ENCODE assay signal across 1 cellular context in the genomic region with DNA sequence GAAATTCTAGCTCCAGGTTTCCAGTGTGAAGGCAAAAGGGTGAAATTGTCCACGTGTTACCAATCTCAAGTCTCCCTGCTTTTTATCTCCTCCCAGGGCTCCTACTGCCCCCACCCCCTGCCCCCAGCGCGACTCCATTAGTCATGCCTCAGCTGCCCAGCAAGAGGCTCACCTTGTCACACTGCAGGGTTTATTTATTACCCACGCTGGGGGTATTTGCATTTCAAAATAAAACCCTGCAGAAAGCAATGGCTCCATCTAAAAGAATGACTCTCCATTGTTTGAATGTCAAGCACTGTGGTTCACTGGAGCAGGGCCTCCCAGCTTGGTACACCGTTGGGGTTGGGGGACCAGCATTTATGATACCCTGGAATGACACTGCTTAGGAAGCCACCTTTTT.
A peak's percentile ranks its signal among the peaks of the same experiment; 100 is the strongest.
TF ChIP-seq lines count a peak whose summit lies in the region.

No MANE protein-coding gene starts in this region.

TF ChIP-seq in HEK293, 187 proteins besides CTCF, POLR2A, EP300 and RAD21 (continued from another document and continues in another):
- TF ChIP-seq TSHZ1 (tag by site-specific recombination; IDR thresholded peaks at IDR 0.05; ENCODE audit: borderline replicate concordance) (peak; percentile 54), ZNF621 (tag by site-specific recombination; IDR thresholded peaks at IDR 0.05) (no peak), ZNF624 (tag by site-specific recombination; IDR thresholded peaks at IDR 0.05) (no peak), ZFHX2 (tag by site-specific recombination; conservative IDR thresholded peaks at IDR 0.05) (peak; percentile 53; the same call in 1 of the 2 replicates), PRDM1 (tag by site-specific recombination; IDR thresholded peaks at IDR 0.05) (0 out of 2 replicates have a peak, but pooled peaks have one; percentile 6), SCRT2 (tag by site-specific recombination; IDR thresholded peaks at IDR 0.05) (no peak), ZFP41 (tag by site-specific recombination; IDR thresholded peaks at IDR 0.05; ENCODE audit: borderline replicate concordance) (no peak), ZFP37 (tag by site-specific recombination; IDR thresholded peaks at IDR 0.05) (no peak), ZNF354C (tag by site-specific recombination; IDR thresholded peaks at IDR 0.05; ENCODE audit: borderline replicate concordance, low read depth) (no peak), ZNF610 (tag by site-specific recombination; IDR thresholded peaks at IDR 0.05; ENCODE audit: borderline replicate concordance) (no peak), ZBTB7A (tag by site-specific recombination; IDR thresholded peaks at IDR 0.05; ENCODE audit: low read depth) (no peak), ZNF18 (tag by site-specific recombination; IDR thresholded peaks at IDR 0.05) (peak; percentile 56), ZNF132 (tag by site-specific recombination; IDR thresholded peaks at IDR 0.05; ENCODE audit: borderline replicate concordance) (no peak), HOXD13 (CRISPR knock-in tag; IDR thresholded peaks at IDR 0.05; ENCODE audit: borderline replicate concordance) (no peak), BCL11B (tag by site-specific recombination; IDR thresholded peaks at IDR 0.05; ENCODE audit: low read depth) (no peak), PATZ1 (tag by site-specific recombination; IDR thresholded peaks at IDR 0.05) (peak; percentile 83), ZNF76 (tag by site-specific recombination; IDR thresholded peaks at IDR 0.05; ENCODE audit: borderline replicate concordance, low read depth) (0 out of 2 replicates have a peak, but pooled peaks have one; percentile 14), IKZF3 (tag by site-specific recombination; IDR thresholded peaks at IDR 0.05) (peak; percentile 50; the same call in 1 of the 2 replicates), KLF9 (tag by site-specific recombination; IDR thresholded peaks at IDR 0.05; ENCODE audit: low read depth) (peak; percentile 47; the same call in 1 of the 2 replicates), GLIS1 (tag by site-specific recombination; IDR thresholded peaks at IDR 0.05) (peak; percentile 100)
- TF ChIP-seq, protein P1, sequence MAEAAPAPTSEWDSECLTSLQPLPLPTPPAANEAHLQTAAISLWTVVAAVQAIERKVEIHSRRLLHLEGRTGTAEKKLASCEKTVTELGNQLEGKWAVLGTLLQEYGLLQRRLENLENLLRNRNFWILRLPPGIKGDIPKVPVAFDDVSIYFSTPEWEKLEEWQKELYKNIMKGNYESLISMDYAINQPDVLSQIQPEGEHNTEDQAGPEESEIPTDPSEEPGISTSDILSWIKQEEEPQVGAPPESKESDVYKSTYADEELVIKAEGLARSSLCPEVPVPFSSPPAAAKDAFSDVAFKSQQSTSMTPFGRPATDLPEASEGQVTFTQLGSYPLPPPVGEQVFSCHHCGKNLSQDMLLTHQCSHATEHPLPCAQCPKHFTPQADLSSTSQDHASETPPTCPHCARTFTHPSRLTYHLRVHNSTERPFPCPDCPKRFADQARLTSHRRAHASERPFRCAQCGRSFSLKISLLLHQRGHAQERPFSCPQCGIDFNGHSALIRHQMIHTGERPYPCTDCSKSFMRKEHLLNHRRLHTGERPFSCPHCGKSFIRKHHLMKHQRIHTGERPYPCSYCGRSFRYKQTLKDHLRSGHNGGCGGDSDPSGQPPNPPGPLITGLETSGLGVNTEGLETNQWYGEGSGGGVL (tag by site-specific recombination; IDR thresholded peaks at IDR 0.05) = peak; percentile 35; the same call in 1 of the 2 replicates
- TF ChIP-seq, protein P2, sequence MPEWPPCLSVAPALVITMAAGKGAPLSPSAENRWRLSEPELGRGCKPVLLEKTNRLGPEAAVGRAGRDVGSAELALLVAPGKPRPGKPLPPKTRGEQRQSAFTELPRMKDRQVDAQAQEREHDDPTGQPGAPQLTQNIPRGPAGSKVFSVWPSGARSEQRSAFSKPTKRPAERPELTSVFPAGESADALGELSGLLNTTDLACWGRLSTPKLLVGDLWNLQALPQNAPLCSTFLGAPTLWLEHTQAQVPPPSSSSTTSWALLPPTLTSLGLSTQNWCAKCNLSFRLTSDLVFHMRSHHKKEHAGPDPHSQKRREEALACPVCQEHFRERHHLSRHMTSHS (tag by site-specific recombination; IDR thresholded peaks at IDR 0.05) = no peak
- TF ChIP-seq, protein P3, sequence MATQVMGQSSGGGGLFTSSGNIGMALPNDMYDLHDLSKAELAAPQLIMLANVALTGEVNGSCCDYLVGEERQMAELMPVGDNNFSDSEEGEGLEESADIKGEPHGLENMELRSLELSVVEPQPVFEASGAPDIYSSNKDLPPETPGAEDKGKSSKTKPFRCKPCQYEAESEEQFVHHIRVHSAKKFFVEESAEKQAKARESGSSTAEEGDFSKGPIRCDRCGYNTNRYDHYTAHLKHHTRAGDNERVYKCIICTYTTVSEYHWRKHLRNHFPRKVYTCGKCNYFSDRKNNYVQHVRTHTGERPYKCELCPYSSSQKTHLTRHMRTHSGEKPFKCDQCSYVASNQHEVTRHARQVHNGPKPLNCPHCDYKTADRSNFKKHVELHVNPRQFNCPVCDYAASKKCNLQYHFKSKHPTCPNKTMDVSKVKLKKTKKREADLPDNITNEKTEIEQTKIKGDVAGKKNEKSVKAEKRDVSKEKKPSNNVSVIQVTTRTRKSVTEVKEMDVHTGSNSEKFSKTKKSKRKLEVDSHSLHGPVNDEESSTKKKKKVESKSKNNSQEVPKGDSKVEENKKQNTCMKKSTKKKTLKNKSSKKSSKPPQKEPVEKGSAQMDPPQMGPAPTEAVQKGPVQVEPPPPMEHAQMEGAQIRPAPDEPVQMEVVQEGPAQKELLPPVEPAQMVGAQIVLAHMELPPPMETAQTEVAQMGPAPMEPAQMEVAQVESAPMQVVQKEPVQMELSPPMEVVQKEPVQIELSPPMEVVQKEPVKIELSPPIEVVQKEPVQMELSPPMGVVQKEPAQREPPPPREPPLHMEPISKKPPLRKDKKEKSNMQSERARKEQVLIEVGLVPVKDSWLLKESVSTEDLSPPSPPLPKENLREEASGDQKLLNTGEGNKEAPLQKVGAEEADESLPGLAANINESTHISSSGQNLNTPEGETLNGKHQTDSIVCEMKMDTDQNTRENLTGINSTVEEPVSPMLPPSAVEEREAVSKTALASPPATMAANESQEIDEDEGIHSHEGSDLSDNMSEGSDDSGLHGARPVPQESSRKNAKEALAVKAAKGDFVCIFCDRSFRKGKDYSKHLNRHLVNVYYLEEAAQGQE (tag by site-specific recombination; IDR thresholded peaks at IDR 0.05) = no peak
- TF ChIP-seq, protein P4, sequence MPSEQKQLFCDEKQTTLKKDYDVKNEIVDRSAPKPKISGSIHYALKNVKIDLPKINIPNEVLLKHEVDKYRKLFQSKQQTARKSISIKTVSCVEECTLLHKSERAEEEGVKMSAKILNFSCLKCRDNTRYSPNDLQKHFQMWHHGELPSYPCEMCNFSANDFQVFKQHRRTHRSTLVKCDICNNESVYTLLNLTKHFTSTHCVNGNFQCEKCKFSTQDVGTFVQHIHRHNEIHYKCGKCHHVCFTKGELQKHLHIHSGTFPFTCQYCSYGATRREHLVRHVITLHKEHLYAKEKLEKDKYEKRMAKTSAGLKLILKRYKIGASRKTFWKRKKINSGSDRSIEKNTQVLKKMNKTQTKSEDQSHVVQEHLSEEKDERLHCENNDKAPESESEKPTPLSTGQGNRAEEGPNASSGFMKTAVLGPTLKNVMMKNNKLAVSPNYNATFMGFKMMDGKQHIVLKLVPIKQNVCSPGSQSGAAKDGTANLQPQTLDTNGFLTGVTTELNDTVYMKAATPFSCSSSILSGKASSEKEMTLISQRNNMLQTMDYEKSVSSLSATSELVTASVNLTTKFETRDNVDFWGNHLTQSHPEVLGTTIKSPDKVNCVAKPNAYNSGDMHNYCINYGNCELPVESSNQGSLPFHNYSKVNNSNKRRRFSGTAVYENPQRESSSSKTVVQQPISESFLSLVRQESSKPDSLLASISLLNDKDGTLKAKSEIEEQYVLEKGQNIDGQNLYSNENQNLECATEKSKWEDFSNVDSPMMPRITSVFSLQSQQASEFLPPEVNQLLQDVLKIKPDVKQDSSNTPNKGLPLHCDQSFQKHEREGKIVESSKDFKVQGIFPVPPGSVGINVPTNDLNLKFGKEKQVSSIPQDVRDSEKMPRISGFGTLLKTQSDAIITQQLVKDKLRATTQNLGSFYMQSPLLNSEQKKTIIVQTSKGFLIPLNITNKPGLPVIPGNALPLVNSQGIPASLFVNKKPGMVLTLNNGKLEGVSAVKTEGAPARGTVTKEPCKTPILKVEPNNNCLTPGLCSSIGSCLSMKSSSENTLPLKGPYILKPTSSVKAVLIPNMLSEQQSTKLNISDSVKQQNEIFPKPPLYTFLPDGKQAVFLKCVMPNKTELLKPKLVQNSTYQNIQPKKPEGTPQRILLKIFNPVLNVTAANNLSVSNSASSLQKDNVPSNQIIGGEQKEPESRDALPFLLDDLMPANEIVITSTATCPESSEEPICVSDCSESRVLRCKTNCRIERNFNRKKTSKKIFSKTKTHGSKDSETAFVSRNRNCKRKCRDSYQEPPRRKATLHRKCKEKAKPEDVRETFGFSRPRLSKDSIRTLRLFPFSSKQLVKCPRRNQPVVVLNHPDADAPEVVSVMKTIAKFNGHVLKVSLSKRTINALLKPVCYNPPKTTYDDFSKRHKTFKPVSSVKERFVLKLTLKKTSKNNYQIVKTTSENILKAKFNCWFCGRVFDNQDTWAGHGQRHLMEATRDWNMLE (tag by site-specific recombination; conservative IDR thresholded peaks at IDR 0.05; ENCODE audit: low read depth) = no peak
- TF ChIP-seq, protein P5, sequence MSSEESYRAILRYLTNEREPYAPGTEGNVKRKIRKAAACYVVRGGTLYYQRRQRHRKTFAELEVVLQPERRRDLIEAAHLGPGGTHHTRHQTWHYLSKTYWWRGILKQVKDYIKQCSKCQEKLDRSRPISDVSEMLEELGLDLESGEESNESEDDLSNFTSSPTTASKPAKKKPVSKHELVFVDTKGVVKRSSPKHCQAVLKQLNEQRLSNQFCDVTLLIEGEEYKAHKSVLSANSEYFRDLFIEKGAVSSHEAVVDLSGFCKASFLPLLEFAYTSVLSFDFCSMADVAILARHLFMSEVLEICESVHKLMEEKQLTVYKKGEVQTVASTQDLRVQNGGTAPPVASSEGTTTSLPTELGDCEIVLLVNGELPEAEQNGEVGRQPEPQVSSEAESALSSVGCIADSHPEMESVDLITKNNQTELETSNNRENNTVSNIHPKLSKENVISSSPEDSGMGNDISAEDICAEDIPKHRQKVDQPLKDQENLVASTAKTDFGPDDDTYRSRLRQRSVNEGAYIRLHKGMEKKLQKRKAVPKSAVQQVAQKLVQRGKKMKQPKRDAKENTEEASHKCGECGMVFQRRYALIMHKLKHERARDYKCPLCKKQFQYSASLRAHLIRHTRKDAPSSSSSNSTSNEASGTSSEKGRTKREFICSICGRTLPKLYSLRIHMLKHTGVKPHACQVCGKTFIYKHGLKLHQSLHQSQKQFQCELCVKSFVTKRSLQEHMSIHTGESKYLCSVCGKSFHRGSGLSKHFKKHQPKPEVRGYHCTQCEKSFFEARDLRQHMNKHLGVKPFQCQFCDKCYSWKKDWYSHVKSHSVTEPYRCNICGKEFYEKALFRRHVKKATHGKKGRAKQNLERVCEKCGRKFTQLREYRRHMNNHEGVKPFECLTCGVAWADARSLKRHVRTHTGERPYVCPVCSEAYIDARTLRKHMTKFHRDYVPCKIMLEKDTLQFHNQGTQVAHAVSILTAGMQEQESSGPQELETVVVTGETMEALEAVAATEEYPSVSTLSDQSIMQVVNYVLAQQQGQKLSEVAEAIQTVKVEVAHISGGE (tag by site-specific recombination; conservative IDR thresholded peaks at IDR 0.05; ENCODE audit: low read depth) = no peak
